In the genomic region with DNA sequence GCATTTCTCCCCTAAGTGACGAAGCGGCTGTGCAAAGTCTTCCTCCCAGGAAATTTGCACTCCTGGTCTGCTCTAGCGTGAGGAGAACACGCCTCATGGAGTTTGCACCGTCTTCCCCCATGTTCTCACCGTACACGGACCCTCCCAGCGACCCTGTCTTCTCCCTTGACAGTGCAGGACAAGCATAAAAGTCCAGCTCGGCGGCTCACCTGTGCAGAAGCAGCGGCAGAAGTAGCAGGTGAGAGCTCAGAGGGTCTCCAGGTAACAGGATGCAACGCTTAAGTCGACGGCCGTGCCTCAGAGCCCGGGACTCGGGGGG, we compare ENCODE assay signal across 9 cellular contexts. TPM values are rescaled to one million over a fixed set of nuclear protein-coding genes. Genes with fewer than 3 reads are reported as not detected.
A peak's percentile ranks its signal among the peaks of the same experiment; 100 is the strongest.
DNase-seq lines count a peak whose midpoint lies in the region; ATAC-seq and TF ChIP-seq lines count a peak whose summit lies in the region.
"Had no signal": no experiment of that assay in that cellular context is flagged by ENCODE, and none has a peak within 500 bp of the region (broad histone marks: within the 10 kb centered on the region; RNA-seq: fewer than 3 reads in every experiment).

No MANE protein-coding gene starts in this region.

- no peaks in the 10 kb centered on the region for H3K36me3 ChIP-seq in heart left ventricle
- H3K36me3 ChIP-seq in Karpas-422 (ENCODE audit: insufficient read depth, low read length): peaks cover 8% of the 10 kb centered on the region
- no peaks in the 10 kb centered on the region for H3K36me3 ChIP-seq in PC-3 (ENCODE audit: low read depth, low read length)

- no peaks in the 10 kb centered on the region for H3K9me2 ChIP-seq in Karpas-422 (replicated peaks; ENCODE audit: insufficient read depth, low read length)
- H3K9me2 ChIP-seq in PC-3 (replicated peaks; ENCODE audit: low read length): no peaks in the 10 kb centered on the region

- H3F3A ChIP-seq in PC-3 (ENCODE audit: low read length, unreplicated experiment): no peaks in the 10 kb centered on the region

- H3K9ac ChIP-seq in Karpas-422 (ENCODE audit: low read length): peak overlapping the region; percentile 99
- H3K9ac ChIP-seq in PC-3 (ENCODE audit: low read length): no peak overlapping the region

- H3K27ac ChIP-seq in heart left ventricle (peak overlapping the region in 10 of 12 donors; percentile 50 to 95 (median 70)), Karpas-422 (ENCODE audit: low read length) (peak overlapping the region; percentile 96), right cardiac atrium (ENCODE audit: low read length) (peak overlapping the region; percentile 4), PC-3 (ENCODE audit: low read length) (no peak overlapping the region)

- no peak for DNase-seq in heart left ventricle
- no peak for DNase-seq in Right ventricle myocardium superior
- DNase-seq in Karpas-422: no peak
- no peak for DNase-seq in right cardiac atrium
- DNase-seq in PC-3: no peak
- no peak for DNase-seq in nucleus accumbens (lab: John Stamatoyannopoulos, UW)
- no peak for DNase-seq in stimulated activated CD4-positive, alpha-beta T cell treated with anti-CD3 and anti-CD28 coated beads, Interleukin-2, amount 100 ng/mL, for 24 hours
- DNase-seq in amniotic stem cell (lab: John Stamatoyannopoulos, UW): no peak

- 55 to 80% (median 63%) methylated on average over 11 to 17 of the region's 17 CpGs for WGBS in heart left ventricle, 4 donors
- WGBS in right cardiac atrium: 58% methylated on average over 17 of the region's 17 CpGs

- H3K4me1 ChIP-seq in heart left ventricle: peaks cover 0 to 17% (median 0%) of the 10 kb centered on the region in 12 donors
- peaks cover 26% of the 10 kb centered on the region for H3K4me1 ChIP-seq in Karpas-422 (ENCODE audit: low read length)
- H3K4me1 ChIP-seq in right cardiac atrium (ENCODE audit: control insufficient read depth, insufficient read depth, low read length): no peaks in the 10 kb centered on the region
- no peaks in the 10 kb centered on the region for H3K4me1 ChIP-seq in PC-3 (ENCODE audit: insufficient read depth, low read length)

- no TSS peak for BruUV-seq in PC-3 (replicated peaks; lab: Mats Ljungman, UMichigan)

- H3K27me3 ChIP-seq in heart left ventricle: peaks cover 0 to 6% (median 0%) of the 10 kb centered on the region in 9 donors
- H3K27me3 ChIP-seq in Karpas-422 (ENCODE audit: low read length): no peaks in the 10 kb centered on the region
- no peaks in the 10 kb centered on the region for H3K27me3 ChIP-seq in right cardiac atrium (ENCODE audit: control insufficient read depth, insufficient read depth)
- H3K27me3 ChIP-seq in PC-3 (ENCODE audit: low read length): no peaks in the 10 kb centered on the region

- CTCF ChIA-PET in PC-3 (lab: Charles Lee): no interaction called here

- H3K79me2 ChIP-seq in Karpas-422 (ENCODE audit: low read length) (peaks cover 40% of the 10 kb centered on the region), PC-3 (ENCODE audit: low read length) (no peaks in the 10 kb centered on the region)

- ATAC-seq in heart left ventricle (peak in 3 of 4 donors; percentile 29 to 47 (median 29)), Right ventricle myocardium superior (ENCODE audit: poor library complexity) (no peak), right cardiac atrium (no peak), PC-3 (no peak)

- H3K4me3 ChIP-seq in heart left ventricle (peak overlapping the region; percentile 4 to 69 (median 51)), Karpas-422 (ENCODE audit: low read length) (peak overlapping the region; percentile 98), right cardiac atrium (ENCODE audit: low read length) (peak overlapping the region; percentile 34), PC-3 (ENCODE audit: low read length) (no peak overlapping the region)

- TF ChIP-seq POLR2A in heart left ventricle (IDR thresholded peaks at IDR 0.05): no peak

- H2AFZ ChIP-seq in Karpas-422 (ENCODE audit: low read length) (no peak overlapping the region), PC-3 (ENCODE audit: low read length) (no peak overlapping the region)

- TF ChIP-seq CTCF in heart left ventricle (IDR thresholded peaks at IDR 0.05) (no peak), PC-3 (conservative IDR thresholded peaks at IDR 0.05; ENCODE audit: low read depth, low read length) (no peak)

- no peaks in the 10 kb centered on the region for H4K20me1 ChIP-seq in Karpas-422 (ENCODE audit: insufficient read depth, low read depth, low read length)
- no peaks in the 10 kb centered on the region for H4K20me1 ChIP-seq in PC-3 (ENCODE audit: low read length)

- H3K9me3 ChIP-seq in heart left ventricle: no peaks in the 10 kb centered on the region
- no peaks in the 10 kb centered on the region for H3K9me3 ChIP-seq in Karpas-422 (ENCODE audit: low read length)
- H3K9me3 ChIP-seq in right cardiac atrium (ENCODE audit: control insufficient read depth, low read length): no peaks in the 10 kb centered on the region
- H3K9me3 ChIP-seq in PC-3 (ENCODE audit: low read length): no peaks in the 10 kb centered on the region

- intact Hi-C loops in heart left ventricle (cut with DNase I): loop anchor here in 2 of 10 donors (2.0 to 5.0 kb wide), 2 partner anchors 41 to 50 kb away; no protein-coding TSS in a partner anchor
- intact Hi-C loops in Right ventricle myocardium superior (cut with DNase I): no loop called here
- intact Hi-C loops in right cardiac atrium (cut with DNase I): no loop called here
- intact Hi-C loops in PC-3 (cut with micrococcal nuclease): no loop called here

- peak overlapping the region; percentile 93 for H3K4me2 ChIP-seq in Karpas-422 (ENCODE audit: low read depth, low read length, poor library complexity, severe bottlenecking)
- H3K4me2 ChIP-seq in PC-3 (ENCODE audit: low read length): no peak overlapping the region

- POLR2A ChIA-PET in PC-3 (lab: Charles Lee; ENCODE audit: unreplicated experiment): no interaction called here

RNA-seq across cellular contexts. Expression of a gene that starts 0.3 kb away (rescaled TPM):
- total RNA-seq in heart left ventricle: 10 to 100 TPM in 1 of 9 donors, 1 to 10 TPM in 6, under 1 TPM in 2; 0.62 to 10.5 (median 2.3) TPM
- polyA plus RNA-seq in heart left ventricle: 1 to 10 TPM; 1.1 to 6.1 TPM
- total RNA-seq in Right ventricle myocardium superior: 1.6 TPM
- total RNA-seq in Karpas-422 (2014; rRNA removed; shearing (Covaris generic); ENCODE audit: low replicate concordance): 87.1 and 130 TPM in 2 replicates
- total RNA-seq in right cardiac atrium: 1 to 10 TPM; 1.6 to 3.8 (median 2.2) TPM
- polyA plus RNA-seq in right cardiac atrium: 2.2 TPM
- not detected in 2 replicates for total RNA-seq in PC-3 (2014; rRNA removed)
- total RNA-seq: pulmonary artery endothelial cell had no signal

RNA-seq across cellular contexts. Expression of a gene that starts 54.7 kb away (rescaled TPM):
- 10 to 100 TPM; 12.5 to 20.4 (median 15.6) TPM for total RNA-seq in heart left ventricle
- 10 to 100 TPM; 16.1 to 20.1 TPM for polyA plus RNA-seq in heart left ventricle
- 12.4 TPM for total RNA-seq in Right ventricle myocardium superior
- total RNA-seq in Karpas-422 (2014; rRNA removed; shearing (Covaris generic); ENCODE audit: low replicate concordance): 27.9 and 66.6 TPM in 2 replicates
- 10 to 100 TPM; 18.9 to 20.6 (median 19.9) TPM for total RNA-seq in right cardiac atrium
- 21.3 TPM for polyA plus RNA-seq in right cardiac atrium
- 36.8 and 41.5 TPM in 2 replicates for total RNA-seq in PC-3 (2014; rRNA removed)

Comparison
In these comparisons a context has a peak if more than half of its experiments do, and no peak if none do; other contexts are left out.
1. ATAC-seq: peak in heart left ventricle (3 of 4); none in Right ventricle myocardium superior (single experiment), right cardiac atrium (0 of 2) and PC-3 (single experiment).